Comparison of ENCODE assay signal across 12 cellular contexts in genomic region chr6:44388876-44389275, GRCh38. TPM values are rescaled to one million over a fixed set of nuclear protein-coding genes. Genes with fewer than 3 reads are reported as not detected.
DNase-seq lines count a peak whose midpoint lies in the region; ATAC-seq and TF ChIP-seq lines count a peak whose summit lies in the region.
"Had no signal": no experiment of that assay in that cellular context is flagged by ENCODE, and none has a peak within 500 bp of the region (broad histone marks: within the 10 kb centered on the region; RNA-seq: fewer than 3 reads in every experiment).

No MANE protein-coding gene starts in this region.

- no peak for TF ChIP-seq POLR2A in heart left ventricle (IDR thresholded peaks at IDR 0.05)

- no peak overlapping the region for H3K27ac ChIP-seq in heart left ventricle

- H3K4me1 ChIP-seq in heart left ventricle = peaks cover 5 to 35% (median 25%) of the 10 kb centered on the region in 12 donors

- H3K9me3 Mint-ChIP-seq in activated naive CD8-positive, alpha-beta T cell treated with anti-CD3 and anti-CD28 coated beads, Interleukin-2, amount 10 ng/mL, durations not matched to agents 7 days and 5 days = no peaks in the 10 kb centered on the region
- no peaks in the 10 kb centered on the region for H3K9me3 Mint-ChIP-seq in memory B cell
- no peaks in the 10 kb centered on the region for H3K9me3 Mint-ChIP-seq in type B pancreatic cell

- POLR2A ChIA-PET in activated naive CD8-positive, alpha-beta T cell treated with anti-CD3 and anti-CD28 coated beads, Interleukin-2, amount 10 ng/mL, durations not matched to agents 7 days and 5 days (lab: Charles Lee) = no interaction called here

- 60 to 69% (median 65%) methylated on average over 5 of the region's 5 CpGs for WGBS in heart left ventricle, 4 donors

- H3K27ac Mint-ChIP-seq in activated naive CD8-positive, alpha-beta T cell treated with anti-CD3 and anti-CD28 coated beads, Interleukin-2, amount 10 ng/mL, durations not matched to agents 7 days and 5 days = peak overlapping the region; percentile 93
- H3K27ac Mint-ChIP-seq in memory B cell = peak overlapping the region; percentile 96
- peak overlapping the region; percentile 99 for H3K27ac Mint-ChIP-seq in type B pancreatic cell

- H3K9me3 ChIP-seq in heart left ventricle = no peaks in the 10 kb centered on the region

- H3K27me3 ChIP-seq in heart left ventricle = no peaks in the 10 kb centered on the region

- intact Hi-C loops in heart left ventricle (cut with DNase I) (no loop called here), left cardiac atrium (cut with DNase I) (no loop called here)

- no peak for TF ChIP-seq CTCF in heart left ventricle (IDR thresholded peaks at IDR 0.05)
- TF ChIP-seq CTCF in type B pancreatic cell (conservative IDR thresholded peaks at IDR 0.05) = no peak

- peaks cover 19% of the 10 kb centered on the region for H3K36me3 Mint-ChIP-seq in activated naive CD8-positive, alpha-beta T cell treated with anti-CD3 and anti-CD28 coated beads, Interleukin-2, amount 10 ng/mL, durations not matched to agents 7 days and 5 days
- H3K36me3 Mint-ChIP-seq in memory B cell = peaks cover 18% of the 10 kb centered on the region
- H3K36me3 Mint-ChIP-seq in type B pancreatic cell = peaks cover 12% of the 10 kb centered on the region

- peaks cover 2% of the 10 kb centered on the region for H3K27me3 Mint-ChIP-seq in activated naive CD8-positive, alpha-beta T cell treated with anti-CD3 and anti-CD28 coated beads, Interleukin-2, amount 10 ng/mL, durations not matched to agents 7 days and 5 days
- H3K27me3 Mint-ChIP-seq in memory B cell = peaks cover 2% of the 10 kb centered on the region
- H3K27me3 Mint-ChIP-seq in type B pancreatic cell = peaks cover 4% of the 10 kb centered on the region

- H3K36me3 ChIP-seq in heart left ventricle = peaks cover 0 to 39% (median 34%) of the 10 kb centered on the region in 9 donors

- H3K4me3 ChIP-seq in heart left ventricle = peak overlapping the region in 9 of 12 donors; percentile 60 to 97 (median 93)

- peak overlapping the region; percentile 92 for H3K4me3 Mint-ChIP-seq in activated naive CD8-positive, alpha-beta T cell treated with anti-CD3 and anti-CD28 coated beads, Interleukin-2, amount 10 ng/mL, durations not matched to agents 7 days and 5 days
- peak overlapping the region; percentile 92 for H3K4me3 Mint-ChIP-seq in memory B cell
- peak overlapping the region; percentile 98 for H3K4me3 Mint-ChIP-seq in type B pancreatic cell

- ATAC-seq in heart left ventricle = no peak
- no peak for ATAC-seq in left cardiac atrium
- ATAC-seq in activated naive CD8-positive, alpha-beta T cell treated with anti-CD3 and anti-CD28 coated beads, Interleukin-2, amount 10 ng/mL, durations not matched to agents 7 days and 5 days (ENCODE audit: low read depth) = no peak
- ATAC-seq in memory B cell (ENCODE audit: low read depth) = no peak
- ATAC-seq in GM21360 (IDR thresholded peaks at IDR 0.05; ENCODE audit: unreplicated experiment) = no peak
- ATAC-seq in HG02678 (IDR thresholded peaks at IDR 0.05; ENCODE audit: unreplicated experiment) = no peak

- H3K4me1 Mint-ChIP-seq in activated naive CD8-positive, alpha-beta T cell treated with anti-CD3 and anti-CD28 coated beads, Interleukin-2, amount 10 ng/mL, durations not matched to agents 7 days and 5 days = peaks cover 29% of the 10 kb centered on the region
- H3K4me1 Mint-ChIP-seq in memory B cell (peaks cover 32% of the 10 kb centered on the region), type B pancreatic cell (ENCODE audit: unreplicated experiment) (peaks cover 22% of the 10 kb centered on the region)

- DNase-seq in heart left ventricle (no peak), left cardiac atrium (no peak), memory B cell (ENCODE audit: low spot score in 2 of 2) (no peak), type B pancreatic cell (ENCODE audit: extremely low spot score, unreplicated experiment) (no peak), GM19240 (ENCODE audit: insufficient read length, low spot score) (no peak)
- DNase-seq in activated naive CD8-positive, alpha-beta T cell treated with anti-CD3 and anti-CD28 coated beads, Interleukin-2, amount 10 ng/mL, durations not matched to agents 7 days and 5 days = no peak
- DNase-seq: activated gamma-delta T cell, H7, NCI-H2107 had no signal

RNA-seq across cellular contexts. Expression of gene CDC5L, which starts 1.4 kb away (rescaled TPM):
- total RNA-seq in heart left ventricle = 10 to 100 TPM; 17.3 to 24.8 (median 18.8) TPM
- 10 to 100 TPM in 1 of 2 donors, 1 to 10 TPM in 1; 5.8 to 15.6 TPM for polyA plus RNA-seq in heart left ventricle
- total RNA-seq in left cardiac atrium = 10 to 100 TPM; 17.8 to 19.1 TPM
- total RNA-seq in activated naive CD8-positive, alpha-beta T cell treated with anti-CD3 and anti-CD28 coated beads, Interleukin-2, amount 10 ng/mL, durations not matched to agents 7 days and 5 days = 10 to 100 TPM; 20.9 to 22.8 TPM
- total RNA-seq in type B pancreatic cell (ENCODE audit: low replicate concordance) = 23.3 and 28.7 TPM in 2 replicates

RNA-seq across cellular contexts. Expression of gene SPATS1, which starts 46.4 kb away (rescaled TPM):
- not detected for total RNA-seq in heart left ventricle
- polyA plus RNA-seq in heart left ventricle = not detected
- total RNA-seq in left cardiac atrium = not detected
- total RNA-seq in activated naive CD8-positive, alpha-beta T cell treated with anti-CD3 and anti-CD28 coated beads, Interleukin-2, amount 10 ng/mL, durations not matched to agents 7 days and 5 days = not detected
- not detected in 2 replicates for total RNA-seq in type B pancreatic cell (ENCODE audit: low replicate concordance)
- total RNA-seq: H7, omental fat pad had no signal
